9 cellular contexts compared by ENCODE assay signal in the genomic region with DNA sequence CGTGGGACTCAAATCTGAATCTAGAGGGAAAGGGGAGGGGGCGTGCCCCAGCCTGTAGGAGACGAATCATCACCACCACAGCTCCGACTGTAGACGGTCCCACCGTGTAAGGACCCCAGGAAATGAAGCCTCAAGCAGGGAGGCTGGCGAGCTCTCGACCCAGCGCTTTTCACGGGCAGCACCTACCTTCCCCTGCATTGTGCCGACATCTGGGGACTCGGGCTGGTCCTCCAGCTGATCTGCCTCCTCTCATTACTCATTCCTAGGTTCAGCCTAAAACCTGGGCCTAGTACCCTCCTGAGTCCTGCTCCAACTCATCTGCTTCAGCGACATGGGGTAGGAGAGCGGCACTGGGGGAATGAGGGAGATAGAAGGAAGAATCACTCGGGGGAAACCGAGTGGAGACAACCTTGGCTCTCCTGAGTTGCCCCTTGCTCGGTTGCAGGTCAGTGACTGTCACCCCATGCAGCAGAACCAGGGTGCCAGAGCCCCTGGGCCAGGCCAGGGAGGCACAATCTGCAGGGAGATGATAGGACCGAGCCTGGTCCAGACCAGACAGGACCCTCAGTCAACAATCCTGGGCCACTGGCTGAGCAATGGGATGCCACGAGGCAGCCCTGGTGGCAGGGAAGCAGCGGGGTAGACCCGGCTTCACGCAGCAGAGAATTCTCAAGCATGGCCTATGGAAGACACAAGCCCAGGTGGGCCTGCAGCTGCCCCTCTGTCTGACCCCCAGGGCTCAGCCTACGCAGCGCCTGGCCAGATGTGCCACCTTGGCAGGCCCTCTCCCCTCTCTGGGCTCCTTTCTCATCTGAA. TPM values are rescaled to one million over a fixed set of nuclear protein-coding genes. Genes with fewer than 3 reads are reported as not detected.
A peak's percentile ranks its signal among the peaks of the same experiment; 100 is the strongest.
DNase-seq lines count a peak whose midpoint lies in the region; ATAC-seq, FAIRE-seq and TF ChIP-seq lines count a peak whose summit lies in the region.
"Had no signal": no experiment of that assay in that cellular context is flagged by ENCODE, and none has a peak within 500 bp of the region (broad histone marks: within the 10 kb centered on the region; RNA-seq: fewer than 3 reads in every experiment).

No MANE protein-coding gene starts in this region.

- ATAC-seq in HG02981 (IDR thresholded peaks at IDR 0.05; ENCODE audit: unreplicated experiment) (no peak), GM18519 (IDR thresholded peaks at IDR 0.05; ENCODE audit: low FRiP score, unreplicated experiment) (no peak)

- H3K27ac Mint-ChIP-seq in activated naive CD4-positive, alpha-beta T cell treated with anti-CD3 and anti-CD28 coated beads for 36 hours = no peak overlapping the region

- WGBS in urinary bladder = 56% methylated on average over 24 of the region's 24 CpGs

- no peaks in the 10 kb centered on the region for H3K36me3 Mint-ChIP-seq in activated naive CD4-positive, alpha-beta T cell treated with anti-CD3 and anti-CD28 coated beads for 36 hours (ENCODE audit: low read depth)

- no peak for DNase-seq in activated naive CD4-positive, alpha-beta T cell treated with anti-CD3 and anti-CD28 coated beads for 36 hours
- DNase-seq in activated naive CD4-positive, alpha-beta T cell treated with Interleukin-2 at 50 U/mL for 16 hours = no peak
- DNase-seq in H54 (ENCODE audit: insufficient read length, low spot score) = no peak

- H3K9me3 Mint-ChIP-seq in activated naive CD4-positive, alpha-beta T cell treated with anti-CD3 and anti-CD28 coated beads for 36 hours = no peaks in the 10 kb centered on the region

- H3K36me3 ChIP-seq in duodenal mucosa (ENCODE audit: control insufficient read depth in 1 of 2, insufficient read depth in 2 of 2, low read length in 2 of 2) (peaks cover 0 to 5% of the 10 kb centered on the region in 2 donors), muscle layer of colon (ENCODE audit: insufficient read depth, low read length) (no peaks in the 10 kb centered on the region), urinary bladder (ENCODE audit: insufficient read depth) (no peaks in the 10 kb centered on the region)

- peak overlapping the region; percentile 64 for H3K4me3 Mint-ChIP-seq in activated naive CD4-positive, alpha-beta T cell treated with anti-CD3 and anti-CD28 coated beads for 36 hours

- H3K27me3 ChIP-seq in duodenal mucosa (ENCODE audit: control insufficient read depth in 1 of 2, insufficient read depth in 2 of 2, low read length in 2 of 2) (no peaks in the 10 kb centered on the region), muscle layer of colon (ENCODE audit: control insufficient read depth in 1 of 2, insufficient read depth in 2 of 2, low read length in 2 of 2) (no peaks in the 10 kb centered on the region)

- H3K4me1 ChIP-seq in duodenal mucosa (ENCODE audit: control insufficient read depth in 1 of 2, insufficient read depth in 2 of 2, low read length in 2 of 2) (peaks cover 44 to 68% of the 10 kb centered on the region in 2 donors), muscle layer of colon (ENCODE audit: insufficient read depth, low read length) (peaks cover 80% of the 10 kb centered on the region), urinary bladder (ENCODE audit: insufficient read depth) (no peaks in the 10 kb centered on the region)

- H3K9me3 ChIP-seq in duodenal mucosa (ENCODE audit: control insufficient read depth in 1 of 2, low read length in 2 of 2) (no peaks in the 10 kb centered on the region), muscle layer of colon (ENCODE audit: low read length) (no peaks in the 10 kb centered on the region)

- CTCF ChIA-PET in activated naive CD4-positive, alpha-beta T cell treated with anti-CD3 and anti-CD28 coated beads for 36 hours (lab: Charles Lee) = interaction anchor here (0.7 kb wide), 1 partner anchor 18 kb away, joined by 3 read pairs; no protein-coding TSS in a partner anchor

- H3K4me3 ChIP-seq in duodenal mucosa (ENCODE audit: low read depth in 1 of 2, low read length in 2 of 2) (peak overlapping the region in 1 of 2 donors; percentile 63), muscle layer of colon (ENCODE audit: low read depth in 1 of 2, low read length in 2 of 2) (peak overlapping the region; percentile 20 to 45), urinary bladder (ENCODE audit: low read depth, low read length) (no peak overlapping the region)

- no peak overlapping the region for H3K27ac ChIP-seq in duodenal mucosa (ENCODE audit: low read depth, low read length)
- H3K27ac ChIP-seq in muscle layer of colon (ENCODE audit: low read depth, low read length) = peak overlapping the region; percentile 82
- H3K27ac ChIP-seq in urinary bladder (ENCODE audit: low read depth) = peak overlapping the region; percentile 13

- H3K27me3 Mint-ChIP-seq in activated naive CD4-positive, alpha-beta T cell treated with anti-CD3 and anti-CD28 coated beads for 36 hours (ENCODE audit: low read depth) = peaks cover 31% of the 10 kb centered on the region

- intact Hi-C loops in activated naive CD4-positive, alpha-beta T cell treated with anti-CD3 and anti-CD28 coated beads for 36 hours (cut with micrococcal nuclease) = no loop called here

- H3K9ac ChIP-seq in duodenal mucosa (ENCODE audit: low read depth in 1 of 2, low read length in 2 of 2) = peak overlapping the region; percentile 39 to 51
- H3K9ac ChIP-seq in muscle layer of colon (ENCODE audit: low read length) = peak overlapping the region; percentile 30

- no peak for FAIRE-seq in H54 (lab: Jason Lieb, UNC)

- no peak for TF ChIP-seq POLR2A in H54 (IDR thresholded peaks at IDR 0.05; ENCODE audit: low read depth, low read length)

- H3K4me1 Mint-ChIP-seq in activated naive CD4-positive, alpha-beta T cell treated with anti-CD3 and anti-CD28 coated beads for 36 hours (ENCODE audit: low read depth) = peaks cover 3% of the 10 kb centered on the region

RNA-seq across cellular contexts. Expression of a gene that starts 0.8 kb away (rescaled TPM):
- total RNA-seq in activated naive CD4-positive, alpha-beta T cell treated with anti-CD3 and anti-CD28 coated beads for 36 hours = under 1 TPM; 0.67 to 0.81 TPM
- total RNA-seq in urinary bladder = 24.0 TPM
- 40.4 TPM for polyA plus RNA-seq in urinary bladder

RNA-seq across cellular contexts. Expression of a gene that starts 33.5 kb away (rescaled TPM):
- not detected for total RNA-seq in activated naive CD4-positive, alpha-beta T cell treated with anti-CD3 and anti-CD28 coated beads for 36 hours
- total RNA-seq in urinary bladder = not detected
- 1.6 TPM for polyA plus RNA-seq in urinary bladder
- total RNA-seq: renal cortical epithelial cell had no signal

RNA-seq across cellular contexts. Expression of a gene that starts 45.3 kb away (rescaled TPM):
- total RNA-seq in activated naive CD4-positive, alpha-beta T cell treated with anti-CD3 and anti-CD28 coated beads for 36 hours = not detected
- total RNA-seq in urinary bladder = not detected
- 2.6 TPM for polyA plus RNA-seq in urinary bladder
- total RNA-seq: renal cortical epithelial cell had no signal

Comparison
In these comparisons a context has a peak if more than half of its experiments do, and no peak if none do; other contexts are left out.
1. RNA of a gene that starts 0.8 kb away (total RNA-seq): 24.0 TPM in urinary bladder (single experiment); 0.67 to 0.81 TPM in activated naive CD4-positive, alpha-beta T cell treated with anti-CD3 and anti-CD28 coated beads for 36 hours; every median in the first group is over 10 times any median in the second.